Comparison of ENCODE assay signal across 23 cellular contexts in genomic region chr1:183233113-183233512, GRCh38. TPM values are rescaled to one million over a fixed set of nuclear protein-coding genes. Genes with fewer than 3 reads are reported as not detected.
"Had no signal": no experiment of that assay in that cellular context is flagged by ENCODE, and none has a peak within 500 bp of the region (broad histone marks: within the 10 kb centered on the region; RNA-seq: fewer than 3 reads in every experiment).

No MANE protein-coding gene starts in this region.

- H3K36me3 Mint-ChIP-seq: activated CD8-positive, alpha-beta memory T cell treated with anti-CD3 and anti-CD28 coated beads, Interleukin-2, amount 10 ng/mL, durations not matched to agents 7 days and 5 days; activated naive CD4-positive, alpha-beta T cell treated with anti-CD3 and anti-CD28 coated beads, Interleukin-2, amount 50 U/mL, for 24 hours; memory B cell; naive B cell; neural progenitor cell had no signal

- H3K36me3 ChIP-seq: brain microvascular endothelial cell, neural progenitor cell, sigmoid colon, upper lobe of right lung had no signal

- H3K9me3 ChIP-seq: esophagus muscularis mucosa, sigmoid colon, upper lobe of right lung had no signal

- ATAC-seq: activated CD8-positive, alpha-beta memory T cell treated with anti-CD3 and anti-CD28 coated beads, Interleukin-2, amount 10 ng/mL, durations not matched to agents 7 days and 5 days; activated CD8-positive, alpha-beta T cell treated with anti-CD3 and anti-CD28 coated beads for 36 hours; effector memory CD8-positive, alpha-beta T cell; left ventricle myocardium superior; upper lobe of right lung had no signal

- H3K9ac ChIP-seq: neural progenitor cell had no signal

- H3K27ac Mint-ChIP-seq: activated CD4-positive, alpha-beta T cell treated with anti-CD3 and anti-CD28 coated beads, Interleukin-2, amount 10 ng/mL, durations not matched to agents 7 days and 5 days; activated CD8-positive, alpha-beta memory T cell treated with anti-CD3 and anti-CD28 coated beads, Interleukin-2, amount 10 ng/mL, durations not matched to agents 7 days and 5 days; activated CD8-positive, alpha-beta T cell treated with anti-CD3 and anti-CD28 coated beads for 36 hours; activated naive CD4-positive, alpha-beta T cell treated with anti-CD3 and anti-CD28 coated beads, Interleukin-2, amount 50 U/mL, for 24 hours; effector memory CD8-positive, alpha-beta T cell; memory B cell; naive B cell; neural progenitor cell had no signal

- DNase-seq: activated CD4-positive, alpha-beta T cell treated with anti-CD3 and anti-CD28 coated beads, Interleukin-2, amount 10 ng/mL, durations not matched to agents 7 days and 5 days; activated CD4-positive, CD25-positive, alpha-beta regulatory T cell treated with anti-CD3 and anti-CD28 coated beads, Interleukin-2, amount 50 U/mL, for 72 hours; activated CD8-positive, alpha-beta memory T cell treated with anti-CD3 and anti-CD28 coated beads, Interleukin-2, amount 10 ng/mL, durations not matched to agents 7 days and 5 days; activated CD8-positive, alpha-beta T cell treated with anti-CD3 and anti-CD28 coated beads for 36 hours; activated effector memory CD4-positive, alpha-beta T cell treated with anti-CD3 and anti-CD28 coated beads, Interleukin-2, amount 50 U/mL, for 16 hours; activated T-cell treated with anti-CD3 and anti-CD28 coated beads for 4 hours; aorta; brain microvascular endothelial cell; central memory CD4-positive, alpha-beta T cell; effector memory CD8-positive, alpha-beta T cell; glutamatergic neuron; hippocampal formation; left ventricle myocardium superior; naive B cell; sigmoid colon; stimulated activated CD4-positive, alpha-beta T cell treated with anti-CD3 and anti-CD28 coated beads, Interleukin-2, amount 100 ng/mL, for 48 hours; stimulated activated naive CD4-positive, alpha-beta T cell treated with Interleukin-2 at 50 U/mL for 16 hours; upper lobe of right lung had no signal

- H3K4me1 Mint-ChIP-seq: activated CD4-positive, alpha-beta T cell treated with anti-CD3 and anti-CD28 coated beads, Interleukin-2, amount 10 ng/mL, durations not matched to agents 7 days and 5 days; activated CD8-positive, alpha-beta memory T cell treated with anti-CD3 and anti-CD28 coated beads, Interleukin-2, amount 10 ng/mL, durations not matched to agents 7 days and 5 days; activated naive CD4-positive, alpha-beta T cell treated with anti-CD3 and anti-CD28 coated beads, Interleukin-2, amount 50 U/mL, for 24 hours had no signal

- H3K4me3 Mint-ChIP-seq: activated CD4-positive, alpha-beta T cell treated with anti-CD3 and anti-CD28 coated beads, Interleukin-2, amount 10 ng/mL, durations not matched to agents 7 days and 5 days; activated CD8-positive, alpha-beta memory T cell treated with anti-CD3 and anti-CD28 coated beads, Interleukin-2, amount 10 ng/mL, durations not matched to agents 7 days and 5 days; activated CD8-positive, alpha-beta T cell treated with anti-CD3 and anti-CD28 coated beads for 36 hours; activated naive CD4-positive, alpha-beta T cell treated with anti-CD3 and anti-CD28 coated beads, Interleukin-2, amount 50 U/mL, for 24 hours; effector memory CD8-positive, alpha-beta T cell; memory B cell; neural progenitor cell had no signal

- H3K4me3 ChIP-seq: esophagus muscularis mucosa, neural progenitor cell, sigmoid colon, upper lobe of right lung had no signal

- H3K9me3 Mint-ChIP-seq: activated CD4-positive, alpha-beta T cell treated with anti-CD3 and anti-CD28 coated beads, Interleukin-2, amount 10 ng/mL, durations not matched to agents 7 days and 5 days; activated CD8-positive, alpha-beta T cell treated with anti-CD3 and anti-CD28 coated beads for 36 hours; activated naive CD4-positive, alpha-beta T cell treated with anti-CD3 and anti-CD28 coated beads, Interleukin-2, amount 50 U/mL, for 24 hours; effector memory CD8-positive, alpha-beta T cell; memory B cell; naive B cell; neural progenitor cell had no signal

- H3K27me3 Mint-ChIP-seq: activated CD8-positive, alpha-beta T cell treated with anti-CD3 and anti-CD28 coated beads for 36 hours; activated naive CD4-positive, alpha-beta T cell treated with anti-CD3 and anti-CD28 coated beads, Interleukin-2, amount 50 U/mL, for 24 hours had no signal

- H3K27me3 ChIP-seq: brain microvascular endothelial cell, esophagus muscularis mucosa, neural progenitor cell, sigmoid colon, upper lobe of right lung had no signal

- H3K27ac ChIP-seq: neural progenitor cell, upper lobe of right lung had no signal

- H2AFZ ChIP-seq: neural progenitor cell had no signal

- H3K4me2 ChIP-seq: neural progenitor cell had no signal

RNA-seq across cellular contexts. Expression of gene LAMC2, which starts 47.0 kb away (rescaled TPM):
- total RNA-seq: activated CD8-positive, alpha-beta memory T cell treated with anti-CD3 and anti-CD28 coated beads, Interleukin-2, amount 10 ng/mL, durations not matched to agents 7 days and 5 days; activated CD8-positive, alpha-beta T cell treated with anti-CD3 and anti-CD28 coated beads for 36 hours; T-helper 2 cell treated with Interferon-gamma antibody and Interleukin-4, amounts not matched to agents 100 ng/mL and 5 ng/mL, for 36 hours had no signal
